30 cellular contexts compared by ENCODE assay signal in the genomic region with DNA sequence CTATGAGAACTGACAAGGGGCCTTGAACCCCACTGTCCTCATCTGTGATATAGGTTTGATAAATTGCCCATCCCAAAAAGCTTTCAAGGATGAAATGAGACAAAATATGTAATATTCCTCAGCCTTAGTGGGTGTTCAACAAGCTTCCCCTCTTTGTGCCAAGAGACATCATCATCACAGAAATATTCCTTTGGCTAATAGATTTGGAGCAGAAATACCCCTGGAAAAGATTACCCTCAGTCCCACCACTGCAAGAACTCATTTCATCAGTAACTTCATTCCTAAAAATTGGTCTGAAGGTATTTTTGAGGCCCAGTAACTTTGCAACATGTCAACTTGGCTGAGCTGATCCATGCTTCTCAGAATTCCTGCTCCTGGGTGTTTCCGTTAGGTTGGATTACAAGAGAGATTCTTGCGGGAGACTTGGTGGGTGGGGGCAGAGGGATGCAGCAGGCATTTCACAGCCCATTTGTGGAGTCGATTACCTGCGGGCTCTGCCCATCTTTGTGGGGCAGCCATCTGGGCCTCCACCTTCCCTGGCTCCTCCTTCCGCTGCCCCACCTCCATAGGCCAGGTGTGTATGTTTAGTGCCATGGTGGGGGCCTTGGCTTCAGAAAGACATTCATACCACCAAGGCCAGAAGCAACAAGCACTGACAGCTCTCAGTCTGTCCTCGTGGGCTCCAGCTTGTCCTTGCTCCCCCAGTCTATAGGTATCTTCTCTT.
"Had no signal": no experiment of that assay in that cellular context is flagged by ENCODE, and none has a peak within 500 bp of the region (broad histone marks: within the 10 kb centered on the region; RNA-seq: fewer than 3 reads in every experiment).

No MANE protein-coding gene starts in this region.

- H3K36me3 ChIP-seq: adrenal gland, brain microvascular endothelial cell, gastrocnemius medialis, upper lobe of right lung had no signal

- H3K4me3 Mint-ChIP-seq: activated B cell treated with CpG ODN at 0.5 μM for 24 hours; activated CD8-positive, alpha-beta T cell treated with anti-CD3 and anti-CD28 coated beads for 36 hours; activated naive CD4-positive, alpha-beta T cell treated with anti-CD3 and anti-CD28 coated beads for 36 hours; activated naive CD8-positive, alpha-beta T cell treated with anti-CD3 and anti-CD28 coated beads for 36 hours; central memory CD8-positive, alpha-beta T cell; nephron; stimulated activated memory B cell treated with anti-CD40 and anti-IgM and Interleukin-4, amounts not matched to agents 10 μg/mL and 1 μg/mL and 100 μg/mL, for 72 hours; stimulated activated naive CD8-positive, alpha-beta T cell treated with anti-CD3 and anti-CD28 coated beads, Interleukin-15, amount 100 ng/mL, for 72 hours; T-cell; T-helper 2 cell treated with Interferon-gamma antibody and Interleukin-4, amounts not matched to agents 5 μg/mL and 100 μg/mL, for 36 hours had no signal

- DNase-seq: activated B cell treated with CpG ODN at 0.5 μM for 24 hours; activated CD4-positive, alpha-beta T cell treated with anti-CD3 and anti-CD28 coated beads, Interleukin-2, amount 50 U/mL, for 1 hour; activated CD8-positive, alpha-beta T cell treated with anti-CD3 and anti-CD28 coated beads for 36 hours; activated effector memory CD4-positive, alpha-beta T cell treated with Interleukin-2 at 50 U/mL for 16 hours; activated naive CD4-positive, alpha-beta T cell treated with anti-CD3 and anti-CD28 coated beads for 36 hours; activated naive CD8-positive, alpha-beta T cell treated with anti-CD3 and anti-CD28 coated beads for 36 hours; activated T-cell treated with anti-CD3 and anti-CD28 coated beads for 4 hours; brain microvascular endothelial cell; dermis blood vessel endothelial cell; effector CD4-positive, alpha-beta T cell; gastrocnemius medialis; hippocampal formation; left colon; mesendoderm; retina; stimulated activated CD4-positive, alpha-beta T cell treated with anti-CD3 and anti-CD28 coated beads, Interleukin-1b, Interleukin-23, amount 100 ng/mL, for 48 hours; stimulated activated CD4-positive, alpha-beta T cell treated with anti-CD3 and anti-CD28 coated beads, Interleukin-4, amount 100 ng/mL, for 4 hours; stimulated activated CD8-positive, alpha-beta memory T cell treated with anti-CD3 and anti-CD28 coated beads, Interleukin-4, amount 100 ng/mL, for 48 hours; stimulated activated naive CD8-positive, alpha-beta T cell treated with anti-CD3 and anti-CD28 coated beads, Interleukin-15, amount 100 ng/mL, for 72 hours; substantia nigra; T-cell; upper lobe of right lung had no signal

- H3K36me3 Mint-ChIP-seq: activated naive CD8-positive, alpha-beta T cell treated with anti-CD3 and anti-CD28 coated beads for 36 hours; stimulated activated memory B cell treated with anti-CD40 and anti-IgM and Interleukin-4, amounts not matched to agents 10 μg/mL and 1 μg/mL and 100 μg/mL, for 72 hours; T-cell had no signal

- H3K9me3 ChIP-seq: adrenal gland, gastrocnemius medialis, upper lobe of right lung had no signal

- H3K27ac Mint-ChIP-seq: activated B cell treated with CpG ODN at 0.5 μM for 24 hours; activated CD8-positive, alpha-beta T cell treated with anti-CD3 and anti-CD28 coated beads for 36 hours; activated naive CD4-positive, alpha-beta T cell treated with anti-CD3 and anti-CD28 coated beads for 36 hours; activated naive CD8-positive, alpha-beta T cell treated with anti-CD3 and anti-CD28 coated beads for 36 hours; nephron; progenitor cell of endocrine pancreas; stimulated activated memory B cell treated with anti-CD40 and anti-IgM and Interleukin-4, amounts not matched to agents 10 μg/mL and 1 μg/mL and 100 μg/mL, for 72 hours; stimulated activated naive CD8-positive, alpha-beta T cell treated with anti-CD3 and anti-CD28 coated beads, Interleukin-15, amount 100 ng/mL, for 72 hours; T-cell; T-helper 2 cell treated with Interferon-gamma antibody and Interleukin-4, amounts not matched to agents 5 μg/mL and 100 μg/mL, for 36 hours had no signal

- H3K9me3 Mint-ChIP-seq: activated B cell treated with CpG ODN at 0.5 μM for 24 hours; activated CD8-positive, alpha-beta T cell treated with anti-CD3 and anti-CD28 coated beads for 36 hours; activated naive CD4-positive, alpha-beta T cell treated with anti-CD3 and anti-CD28 coated beads for 36 hours; activated naive CD8-positive, alpha-beta T cell treated with anti-CD3 and anti-CD28 coated beads for 36 hours; central memory CD8-positive, alpha-beta T cell; nephron; T-cell; T-helper 2 cell treated with Interferon-gamma antibody and Interleukin-4, amounts not matched to agents 5 μg/mL and 100 μg/mL, for 36 hours had no signal

- H3K4me2 ChIP-seq: smooth muscle cell had no signal

- H3K27ac ChIP-seq: adrenal gland, brain microvascular endothelial cell, epithelial cell of prostate, gastrocnemius medialis, upper lobe of right lung had no signal

- H3K27me3 ChIP-seq: adrenal gland, brain microvascular endothelial cell, upper lobe of right lung had no signal

- H3K4me1 ChIP-seq: adrenal gland, gastrocnemius medialis, upper lobe of right lung had no signal

- H3K27me3 Mint-ChIP-seq: activated B cell treated with CpG ODN at 0.5 μM for 24 hours; activated CD8-positive, alpha-beta T cell treated with anti-CD3 and anti-CD28 coated beads for 36 hours; central memory CD8-positive, alpha-beta T cell; stimulated activated memory B cell treated with anti-CD40 and anti-IgM and Interleukin-4, amounts not matched to agents 10 μg/mL and 1 μg/mL and 100 μg/mL, for 72 hours; stimulated activated naive CD8-positive, alpha-beta T cell treated with anti-CD3 and anti-CD28 coated beads, Interleukin-15, amount 100 ng/mL, for 72 hours had no signal

- H3K4me3 ChIP-seq: adrenal gland, gastrocnemius medialis, smooth muscle cell, upper lobe of right lung had no signal

- H3K4me1 Mint-ChIP-seq: activated B cell treated with CpG ODN at 0.5 μM for 24 hours; activated naive CD8-positive, alpha-beta T cell treated with anti-CD3 and anti-CD28 coated beads for 36 hours; central memory CD8-positive, alpha-beta T cell; nephron; stimulated activated memory B cell treated with anti-CD40 and anti-IgM and Interleukin-4, amounts not matched to agents 10 μg/mL and 1 μg/mL and 100 μg/mL, for 72 hours; stimulated activated naive CD8-positive, alpha-beta T cell treated with anti-CD3 and anti-CD28 coated beads, Interleukin-15, amount 100 ng/mL, for 72 hours; T-cell had no signal

- ATAC-seq: activated CD8-positive, alpha-beta T cell treated with anti-CD3 and anti-CD28 coated beads for 36 hours; gastrocnemius medialis; left colon; stimulated activated memory B cell treated with anti-CD40 and anti-IgM and Interleukin-4, amounts not matched to agents 10 μg/mL and 1 μg/mL and 100 μg/mL, for 72 hours; stimulated activated naive CD8-positive, alpha-beta T cell treated with anti-CD3 and anti-CD28 coated beads, Interleukin-15, amount 100 ng/mL, for 72 hours; T-cell; upper lobe of right lung had no signal
